In genomic region chr10:113648478-113648877, GRCh38 we compare ENCODE assay signal across 25 cellular contexts. TPM values are rescaled to one million over a fixed set of nuclear protein-coding genes. Genes with fewer than 3 reads are reported as not detected.
DNase-seq lines count a peak whose midpoint lies in the region; ATAC-seq and TF ChIP-seq lines count a peak whose summit lies in the region.
"Had no signal": no experiment of that assay in that cellular context is flagged by ENCODE, and none has a peak within 500 bp of the region (broad histone marks: within the 10 kb centered on the region; RNA-seq: fewer than 3 reads in every experiment).

No MANE protein-coding gene starts in this region.

- in situ Hi-C loops in Caki2 (cut with HindIII; ENCODE audit: low pct_unique_long_range_greater_than_20kb, low sequenced_read_pairs), result no loop called here

- POLR2A ChIA-PET in activated CD8-positive, alpha-beta T cell treated with anti-CD3 and anti-CD28 coated beads for 36 hours (lab: Charles Lee), result no interaction called here

- H3K9me3 ChIP-seq in SJCRH30 (replicated peaks) (no peaks in the 10 kb centered on the region), psoas muscle (no peaks in the 10 kb centered on the region)

- intact Hi-C loops in psoas muscle (cut with DNase I), result no loop called here
- intact Hi-C loops in head of caudate nucleus (cut with DNase I), result no loop called here
- intact Hi-C loops in activated CD8-positive, alpha-beta T cell treated with anti-CD3 and anti-CD28 coated beads for 36 hours (cut with micrococcal nuclease), result no loop called here

- H3K27me3 ChIP-seq in SJCRH30 (0 out of 2 replicates have a peak, but pooled peaks cover 6% of the 10 kb centered on the region), psoas muscle (ENCODE audit: insufficient read depth in 3 of 3, low read length in 2 of 3) (no peaks in the 10 kb centered on the region)
- H3K27me3 ChIP-seq: neural progenitor cell had no signal

- no peaks in the 10 kb centered on the region for H3K36me3 ChIP-seq in SJCRH30
- H3K36me3 ChIP-seq in psoas muscle (ENCODE audit: insufficient read depth in 1 of 2, low read depth in 1 of 2), result peaks cover 0 to 91% of the 10 kb centered on the region in 2 donors
- H3K36me3 ChIP-seq: neural progenitor cell had no signal

- H3K4me3 ChIP-seq in SJCRH30, result no peak overlapping the region
- H3K4me3 ChIP-seq in psoas muscle, result no peak overlapping the region
- H3K4me3 ChIP-seq: K562, neural progenitor cell had no signal

- peaks cover 8% of the 10 kb centered on the region for H3K4me1 Mint-ChIP-seq in activated CD8-positive, alpha-beta T cell treated with anti-CD3 and anti-CD28 coated beads for 36 hours (ENCODE audit: low read depth)

- peak; percentile 79 to 83 (median 82) for ATAC-seq in psoas muscle
- no peak for ATAC-seq in activated CD8-positive, alpha-beta T cell treated with anti-CD3 and anti-CD28 coated beads for 36 hours
- ATAC-seq: CD8-positive, alpha-beta T cell; effector memory CD8-positive, alpha-beta T cell; K562; left colon had no signal

- DNase-seq in Caki2 (ENCODE audit: low read depth) (peak; percentile 10), SJCRH30 (peak; percentile 32 to 47), foreskin melanocyte (peak; percentile 21), psoas muscle (no peak), dedifferentiated amniotic fluid mesenchymal stem cell (ENCODE audit: extremely low spot score) (no peak), head of caudate nucleus (no peak), KG1 (lab: John Stamatoyannopoulos, UW) (no peak)
- no peak for DNase-seq in activated CD8-positive, alpha-beta T cell treated with anti-CD3 and anti-CD28 coated beads for 36 hours
- DNase-seq: activated CD4-positive, alpha-beta T cell treated with anti-CD3 and anti-CD28 coated beads, Interleukin-2, amount 50 U/mL, for 4 hours; activated naive CD4-positive, alpha-beta T cell treated with Interleukin-2 at 50 U/mL for 16 hours; activated T-cell treated with anti-CD3 and anti-CD28 coated beads for 4 hours; CD8-positive, alpha-beta T cell; effector memory CD8-positive, alpha-beta T cell; left colon; NCI-H1092; NCI-H2081; RPMI8226; stimulated activated CD4-positive, alpha-beta T cell treated with anti-CD3 and anti-CD28 coated beads, Interleukin-12 subunit alpha, Interleukin-12 subunit beta, amount 100 ng/mL, for 4 hours; T-helper 1 cell had no signal

- no peak overlapping the region for H3K4me3 Mint-ChIP-seq in activated CD8-positive, alpha-beta T cell treated with anti-CD3 and anti-CD28 coated beads for 36 hours
- H3K4me3 Mint-ChIP-seq: CD8-positive, alpha-beta T cell; effector memory CD8-positive, alpha-beta T cell; neural progenitor cell had no signal

- peaks cover 14% of the 10 kb centered on the region for H3K27me3 Mint-ChIP-seq in activated CD8-positive, alpha-beta T cell treated with anti-CD3 and anti-CD28 coated beads for 36 hours

- H3K9me3 Mint-ChIP-seq in activated CD8-positive, alpha-beta T cell treated with anti-CD3 and anti-CD28 coated beads for 36 hours, result no peaks in the 10 kb centered on the region
- H3K9me3 Mint-ChIP-seq: CD8-positive, alpha-beta T cell; effector memory CD8-positive, alpha-beta T cell; neural progenitor cell had no signal

- H3K36me3 Mint-ChIP-seq in activated CD8-positive, alpha-beta T cell treated with anti-CD3 and anti-CD28 coated beads for 36 hours (ENCODE audit: low read depth), result no peaks in the 10 kb centered on the region
- H3K36me3 Mint-ChIP-seq: CD8-positive, alpha-beta T cell; neural progenitor cell had no signal

- no peak overlapping the region for H3K27ac Mint-ChIP-seq in activated CD8-positive, alpha-beta T cell treated with anti-CD3 and anti-CD28 coated beads for 36 hours
- H3K27ac Mint-ChIP-seq: CD8-positive, alpha-beta T cell; effector memory CD8-positive, alpha-beta T cell; neural progenitor cell had no signal

- TF ChIP-seq CTCF in psoas muscle (IDR thresholded peaks at IDR 0.05), result no peak
- TF ChIP-seq CTCF in activated CD8-positive, alpha-beta T cell treated with anti-CD3 and anti-CD28 coated beads for 36 hours (IDR thresholded peaks at IDR 0.05), result no peak

- no peak overlapping the region for H3K27ac ChIP-seq in SJCRH30
- H3K27ac ChIP-seq in psoas muscle, result peak overlapping the region; percentile 90
- H3K27ac ChIP-seq: neural progenitor cell had no signal

- CTCF ChIA-PET in activated CD8-positive, alpha-beta T cell treated with anti-CD3 and anti-CD28 coated beads for 36 hours (lab: Charles Lee), result no interaction called here

- H3K4me1 ChIP-seq in SJCRH30, result peaks cover 11% of the 10 kb centered on the region
- peaks cover 69% of the 10 kb centered on the region for H3K4me1 ChIP-seq in psoas muscle
- H3K4me1 ChIP-seq: neural progenitor cell had no signal

- 21 to 32% (median 24%) methylated on average over 3 of the region's 3 CpGs for WGBS in psoas muscle, 3 donors

RNA-seq across cellular contexts. Expression of gene NRAP, which starts 15.4 kb away (rescaled TPM):
- total RNA-seq in Caki2 (2014; rRNA removed; shearing (Covaris generic); ENCODE audit: low replicate concordance), result not detected in 2 replicates
- total RNA-seq in SJCRH30 (2014; rRNA removed; shearing (Covaris generic)), result not detected in 2 replicates
- total RNA-seq in psoas muscle, result 1,000 to 10,000 TPM; 1,429 to 2,239 (median 2,182) TPM
- polyA plus RNA-seq in psoas muscle, result 100 to 1,000 TPM in 2 of 3 donors, 10 to 100 TPM in 1; 41.4 to 503 (median 320) TPM
- total RNA-seq in activated CD8-positive, alpha-beta T cell treated with anti-CD3 and anti-CD28 coated beads for 36 hours, result not detected
- total RNA-seq: CD8-positive, alpha-beta T cell; chondrocyte; Daoy; K562; pulmonary artery endothelial cell; temporal lobe had no signal
- polyA plus RNA-seq: K562 had no signal

RNA-seq across cellular contexts. Expression of gene CASP7, which starts 31.2 kb away (rescaled TPM):
- 26.1 and 39.6 TPM in 2 replicates for total RNA-seq in Caki2 (2014; rRNA removed; shearing (Covaris generic); ENCODE audit: low replicate concordance)
- total RNA-seq in SJCRH30 (2014; rRNA removed; shearing (Covaris generic)), result 35.4 and 38.1 TPM in 2 replicates
- 10 to 100 TPM in 3 of 4 donors, 1 to 10 TPM in 1; 8.2 to 12.4 (median 12.0) TPM for total RNA-seq in psoas muscle
- 10 to 100 TPM in 1 of 3 donors, 1 to 10 TPM in 2; 4.5 to 24.7 (median 7.4) TPM for polyA plus RNA-seq in psoas muscle
- total RNA-seq in activated CD8-positive, alpha-beta T cell treated with anti-CD3 and anti-CD28 coated beads for 36 hours, result 10 to 100 TPM; 23.7 to 24.2 TPM

Comparison
In these comparisons a context has a peak if more than half of its experiments do, and no peak if none do; other contexts are left out.
1. DNase-seq: peak in Caki2 (single experiment), SJCRH30 (2 of 2) and foreskin melanocyte (single experiment); none in psoas muscle (0 of 2), dedifferentiated amniotic fluid mesenchymal stem cell (single experiment), head of caudate nucleus (0 of 42), activated CD8-positive, alpha-beta T cell treated with anti-CD3 and anti-CD28 coated beads for 36 hours (single experiment) and KG1 (single experiment).
2. RNA of gene NRAP, which starts 15.4 kb away (total RNA-seq): 1,429 to 2,239 TPM in psoas muscle; not detected in activated CD8-positive, alpha-beta T cell treated with anti-CD3 and anti-CD28 coated beads for 36 hours, not detected in Caki2 and not detected in SJCRH30; every median in the first group is over 1,000 times any median in the second.